Comparison of ENCODE assay signal across 8 cellular contexts in genomic region chr19:1605236-1606137, GRCh38. TPM values are rescaled to one million over a fixed set of nuclear protein-coding genes. Genes with fewer than 3 reads are reported as not detected.
DNase-seq lines count a peak whose midpoint lies in the region; ATAC-seq, FAIRE-seq and TF ChIP-seq lines count a peak whose summit lies in the region.

Gene UQCR11 (minus strand): TSS chr19:1605462. CDS start chr19:1605409, 53 bp downstream.

- H3K9me3 ChIP-seq in DND-41 (ENCODE audit: insufficient read depth, low read length, severe bottlenecking) = no peaks in the 10 kb centered on the region
- no peaks in the 10 kb centered on the region for H3K9me3 ChIP-seq in Karpas-422 (ENCODE audit: low read length)
- no peaks in the 10 kb centered on the region for H3K9me3 ChIP-seq in esophagus muscularis mucosa

- H3K4me2 ChIP-seq in DND-41 (ENCODE audit: insufficient read depth, low read length) (peak within 1 kb of the TSS; percentile 87), Karpas-422 (ENCODE audit: low read depth, low read length, poor library complexity, severe bottlenecking) (peak within 1 kb of the TSS; percentile 82)

- H3K4me3 Mint-ChIP-seq in activated T-cell treated with anti-CD3 and anti-CD28 coated beads, Interleukin-2, amount 50 U/mL, for 72 hours = peak within 1 kb of the TSS; percentile 90 to 97

- H3K36me3 ChIP-seq in DND-41 (ENCODE audit: insufficient read depth, low read length) = peaks cover 35% of the 10 kb centered on the region
- H3K36me3 ChIP-seq in Karpas-422 (ENCODE audit: insufficient read depth, low read length) = peaks cover 9% of the 10 kb centered on the region; the same call in 1 of the 2 replicates
- peaks cover 0 to 27% (median 18%) of the 10 kb centered on the region in 4 donors for H3K36me3 ChIP-seq in esophagus muscularis mucosa

- H3K27ac ChIP-seq in DND-41 (ENCODE audit: low read length) = peak within 1 kb of the TSS; percentile 85
- H3K27ac ChIP-seq in Karpas-422 (ENCODE audit: low read length) = peak within 1 kb of the TSS; percentile 82
- H3K27ac ChIP-seq in esophagus muscularis mucosa (replicated peaks in 1 of 4) = peak within 1 kb of the TSS; percentile 92 to 95 (median 94)

- TF ChIP-seq CTCF in DND-41 (IDR thresholded peaks at IDR 0.05; ENCODE audit: borderline replicate concordance, extremely low read depth, low read length, poor library complexity, severe bottlenecking) (peak; percentile 89), esophagus muscularis mucosa (IDR thresholded peaks at IDR 0.05) (peak; percentile 55 to 69 (median 64))

- no peaks in the 10 kb centered on the region for H3K27me3 ChIP-seq in DND-41 (ENCODE audit: insufficient read depth, low read length, poor library complexity)
- no peaks in the 10 kb centered on the region for H3K27me3 ChIP-seq in Karpas-422 (ENCODE audit: low read length)
- no peaks in the 10 kb centered on the region for H3K27me3 ChIP-seq in esophagus muscularis mucosa

- H3K27ac Mint-ChIP-seq in activated T-cell treated with anti-CD3 and anti-CD28 coated beads, Interleukin-2, amount 50 U/mL, for 72 hours = peak within 1 kb of the TSS; percentile 95

- H3K4me1 ChIP-seq in DND-41 (ENCODE audit: insufficient read depth, low read length) = peaks cover 40% of the 10 kb centered on the region
- H3K4me1 ChIP-seq in Karpas-422 (ENCODE audit: low read length) = peaks cover 23% of the 10 kb centered on the region
- peaks cover 30 to 64% (median 44%) of the 10 kb centered on the region in 4 donors for H3K4me1 ChIP-seq in esophagus muscularis mucosa

- intact Hi-C loops in esophagus muscularis mucosa (cut with DNase I) = loop anchor here (2.0 kb wide), 1 partner anchor 45 kb away; no protein-coding TSS in a partner anchor

- H3K4me3 ChIP-seq in DND-41 (ENCODE audit: low read depth in 1 of 2, low read length in 2 of 2) = peak within 1 kb of the TSS; percentile 100
- H3K4me3 ChIP-seq in Karpas-422 (ENCODE audit: low read length) = peak within 1 kb of the TSS; percentile 98
- peak within 1 kb of the TSS; percentile 80 to 100 (median 95) for H3K4me3 ChIP-seq in esophagus muscularis mucosa

- peaks cover 34% of the 10 kb centered on the region for H4K20me1 ChIP-seq in DND-41 (ENCODE audit: insufficient read depth, low read length)
- H4K20me1 ChIP-seq in Karpas-422 (ENCODE audit: insufficient read depth, low read depth, low read length) = 0 out of 2 replicates have a peak, but pooled peaks cover 10% of the 10 kb centered on the region

- FAIRE-seq in RCC 7860 (lab: Jason Lieb, UNC) = peak; percentile 53

- 0% methylated on average over 31 of the region's 79 CpGs for WGBS in esophagus muscularis mucosa

- ATAC-seq in DND-41 (ENCODE audit: insufficient read depth, low read depth) (peak; percentile 84), GM21786 (IDR thresholded peaks at IDR 0.05; ENCODE audit: unreplicated experiment) (peak; percentile 84)
- ATAC-seq in activated T-cell treated with anti-CD3 and anti-CD28 coated beads, Interleukin-2, amount 50 U/mL, for 72 hours (replicated peaks in 1 of 2) = peak; percentile 92 to 93

- peaks cover 65% of the 10 kb centered on the region for H3K4me1 Mint-ChIP-seq in activated T-cell treated with anti-CD3 and anti-CD28 coated beads, Interleukin-2, amount 50 U/mL, for 72 hours (ENCODE audit: low read depth)

- no peaks in the 10 kb centered on the region for H3K9me3 Mint-ChIP-seq in activated T-cell treated with anti-CD3 and anti-CD28 coated beads, Interleukin-2, amount 50 U/mL, for 72 hours

- peaks cover 0 to 6% of the 10 kb centered on the region in 2 donors for H3K36me3 Mint-ChIP-seq in activated T-cell treated with anti-CD3 and anti-CD28 coated beads, Interleukin-2, amount 50 U/mL, for 72 hours (ENCODE audit: insufficient read depth in 2 of 2)

- H3K9me2 ChIP-seq in Karpas-422 (replicated peaks; ENCODE audit: insufficient read depth, low read length) = no peaks in the 10 kb centered on the region

- H3K27me3 Mint-ChIP-seq in activated T-cell treated with anti-CD3 and anti-CD28 coated beads, Interleukin-2, amount 50 U/mL, for 72 hours (ENCODE audit: low read depth) = no peaks in the 10 kb centered on the region

- H3K9ac ChIP-seq in DND-41 (ENCODE audit: low read depth, low read length) = peak within 1 kb of the TSS; percentile 99
- peak within 1 kb of the TSS; percentile 98 for H3K9ac ChIP-seq in Karpas-422 (ENCODE audit: low read length)

- DNase-seq in DND-41 = peak; percentile 92
- DNase-seq in Karpas-422 = peak; percentile 98
- peak; percentile 92 for DNase-seq in RCC 7860 (ENCODE audit: low spot score)
- peak; percentile 93 to 97 for DNase-seq in activated T-cell treated with anti-CD3 and anti-CD28 coated beads, Interleukin-2, amount 50 U/mL, for 72 hours
- DNase-seq in esophagus muscularis mucosa (ENCODE audit: extremely low spot score) = peak; percentile 99
- peak; percentile 95 for DNase-seq in myocyte (ENCODE audit: low read depth)
- peak; percentile 90 to 96 for DNase-seq in stimulated activated CD8-positive, alpha-beta memory T cell treated with anti-CD3 and anti-CD28 coated beads, Interleukin-7, amount 100 ng/mL, for 48 hours (ENCODE audit: extremely low read depth in 1 of 2, low read depth in 1 of 2)

- H3K79me2 ChIP-seq in DND-41 (ENCODE audit: insufficient read depth, low read length) = peaks cover 47% of the 10 kb centered on the region
- peaks cover 44% of the 10 kb centered on the region for H3K79me2 ChIP-seq in Karpas-422 (ENCODE audit: low read length)

- TF ChIP-seq POLR2A in esophagus muscularis mucosa (IDR thresholded peaks at IDR 0.05; ENCODE audit: low read depth) = no peak

- no peak for TF ChIP-seq EP300 in esophagus muscularis mucosa (IDR thresholded peaks at IDR 0.05)

- peak within 1 kb of the TSS; percentile 89 for H2AFZ ChIP-seq in DND-41 (ENCODE audit: low read depth, low read length)
- H2AFZ ChIP-seq in Karpas-422 (ENCODE audit: low read length) = peak within 1 kb of the TSS; percentile 85; the same call in 1 of the 2 replicates

RNA-seq across cellular contexts. Expression of gene UQCR11, which starts in this region (rescaled TPM):
- total RNA-seq in Karpas-422 (2014; rRNA removed; shearing (Covaris generic); ENCODE audit: low replicate concordance) = 106 and 170 TPM in 2 replicates
- total RNA-seq in activated T-cell treated with anti-CD3 and anti-CD28 coated beads, Interleukin-2, amount 50 U/mL, for 72 hours = 100 to 1,000 TPM; 103 to 113 TPM
- total RNA-seq in esophagus muscularis mucosa (100 to 1,000 TPM; 111 to 152 (median 132) TPM), myocyte (70.9 and 73.3 TPM in 2 replicates)
- 492 TPM for polyA plus RNA-seq in myocyte (2012)

Comparison
In these comparisons a context has a peak if more than half of its experiments do, and no peak if none do; other contexts are left out.
1. Peak in every context shown above with its lines: DNase-seq, ATAC-seq, H3K4me3 ChIP-seq and H3K27ac ChIP-seq.